Comparison of ENCODE assay signal across 8 cellular contexts in genomic region chr1:92749024-92749634, GRCh38. TPM values are rescaled to one million over a fixed set of nuclear protein-coding genes. Genes with fewer than 3 reads are reported as not detected.
A peak's percentile ranks its signal among the peaks of the same experiment; 100 is the strongest.
DNase-seq lines count a peak whose midpoint lies in the region; ATAC-seq and TF ChIP-seq lines count a peak whose summit lies in the region.

No MANE protein-coding gene starts in this region.

- H3K36me3 Mint-ChIP-seq in type B pancreatic cell: no peaks in the 10 kb centered on the region

- no peak overlapping the region for H3K27ac ChIP-seq in SU-DHL-6 (ENCODE audit: low read depth, low read length)

- H3K4me3 Mint-ChIP-seq in type B pancreatic cell: no peak overlapping the region

- H3K9me2 ChIP-seq in SU-DHL-6 (replicated peaks; ENCODE audit: insufficient read depth, low read length): no peaks in the 10 kb centered on the region

- DNase-seq in DMS53 (lab: John Stamatoyannopoulos, UW): peak; percentile 95
- DNase-seq in NCI-H1092 (lab: John Stamatoyannopoulos, UW): peak; percentile 24
- DNase-seq in dermis microvascular lymphatic vessel endothelial cell (ENCODE audit: low read depth in 2 of 2): peak; percentile 18 to 48
- DNase-seq in lung microvascular endothelial cell (ENCODE audit: low read depth in 2 of 2): peak; percentile 36 to 66
- DNase-seq in type B pancreatic cell (ENCODE audit: extremely low spot score, unreplicated experiment): no peak
- no peak for DNase-seq in mesenteric fat pad (ENCODE audit: low spot score)

- no peak overlapping the region for H2AFZ ChIP-seq in SU-DHL-6 (ENCODE audit: low read depth, low read length, severe bottlenecking)

- no peaks in the 10 kb centered on the region for H3K79me2 ChIP-seq in SU-DHL-6 (ENCODE audit: insufficient read depth, low read length)

- H3F3A ChIP-seq in SU-DHL-6 (ENCODE audit: insufficient read depth): no peaks in the 10 kb centered on the region

- no peak overlapping the region for H3K4me3 ChIP-seq in SU-DHL-6 (ENCODE audit: insufficient read depth, low read length, poor library complexity, severe bottlenecking)

- H3K27ac Mint-ChIP-seq in type B pancreatic cell: no peak overlapping the region

- no peaks in the 10 kb centered on the region for H3K27me3 Mint-ChIP-seq in type B pancreatic cell

- no peaks in the 10 kb centered on the region for H3K9me3 ChIP-seq in SU-DHL-6 (ENCODE audit: insufficient read depth, low read length)

- H3K27me3 ChIP-seq in SU-DHL-6 (ENCODE audit: low read length): no peaks in the 10 kb centered on the region

- H3K9me3 Mint-ChIP-seq in type B pancreatic cell: no peaks in the 10 kb centered on the region

- no peak overlapping the region for H3K4me2 ChIP-seq in SU-DHL-6 (ENCODE audit: low read depth, low read length, poor library complexity, severe bottlenecking)

- H3K4me1 Mint-ChIP-seq in type B pancreatic cell (ENCODE audit: unreplicated experiment): peaks cover 13% of the 10 kb centered on the region

- ATAC-seq in GM21717 (IDR thresholded peaks at IDR 0.05; ENCODE audit: unreplicated experiment): peak; percentile 72

- H3K36me3 ChIP-seq in SU-DHL-6 (ENCODE audit: low read length): no peaks in the 10 kb centered on the region

- H3K9ac ChIP-seq in SU-DHL-6 (ENCODE audit: low read length): no peak overlapping the region

- no peaks in the 10 kb centered on the region for H4K20me1 ChIP-seq in SU-DHL-6 (ENCODE audit: low read depth, low read length)

- TF ChIP-seq CTCF in SU-DHL-6 (IDR thresholded peaks at IDR 0.05; ENCODE audit: insufficient read depth, low read length, poor library complexity, severe bottlenecking) (peak; percentile 69), type B pancreatic cell (conservative IDR thresholded peaks at IDR 0.05) (peak; percentile 71)

RNA-seq across cellular contexts. Expression of gene EVI5, which starts 35.8 kb away (rescaled TPM):
- 16.8 and 19.4 TPM in 2 replicates for total RNA-seq in dermis microvascular lymphatic vessel endothelial cell
- 19.4 and 19.8 TPM in 2 replicates for total RNA-seq in lung microvascular endothelial cell
- 23.6 and 29.6 TPM in 2 replicates for total RNA-seq in type B pancreatic cell (ENCODE audit: low replicate concordance)
- 44.4 TPM for total RNA-seq in mesenteric fat pad

Comparison
In these comparisons a context has a peak if more than half of its experiments do, and no peak if none do; other contexts are left out.
1. DNase-seq: peak in DMS53 (single experiment), NCI-H1092 (single experiment), dermis microvascular lymphatic vessel endothelial cell (2 of 2) and lung microvascular endothelial cell (2 of 2); none in type B pancreatic cell (single experiment) and mesenteric fat pad (single experiment).